ENCODE assay signal across 12 cellular contexts in genomic region chr6:157908369-157909281, GRCh38.
A peak's percentile ranks its signal among the peaks of the same experiment; 100 is the strongest.
DNase-seq lines count a peak whose midpoint lies in the region; ATAC-seq and TF ChIP-seq lines count a peak whose summit lies in the region.
"Had no signal": no experiment of that assay in that cellular context is flagged by ENCODE, and none has a peak within 500 bp of the region (broad histone marks: within the 10 kb centered on the region; RNA-seq: fewer than 3 reads in every experiment).

No MANE protein-coding gene starts in this region.

- H3K4me1 ChIP-seq in CD4-positive, alpha-beta memory T cell (ENCODE audit: insufficient read depth, low read length): no peaks in the 10 kb centered on the region

- CTCF ChIA-PET in CD4-positive, alpha-beta memory T cell (lab: Charles Lee; ENCODE audit: partially characterized antibody): interaction anchor here (1.1 to 1.4 kb wide), 2 partner anchors 152 to 164 kb away, joined by 3 to 4 read pairs; no protein-coding TSS in a partner anchor
- CTCF ChIA-PET in RWPE1 (lab: Yijun Ruan, JAX): interaction anchor here (0.7 kb wide), 1 partner anchor 166 kb away, joined by 3 read pairs; no protein-coding TSS in a partner anchor

- no peak overlapping the region for H3K4me3 ChIP-seq in CD4-positive, alpha-beta memory T cell (ENCODE audit: low read length in 2 of 2)
- H3K4me3 ChIP-seq: heart left ventricle, skin epidermis had no signal

- intact Hi-C loops in CD4-positive, alpha-beta memory T cell (cut with micrococcal nuclease): no loop called here

- peaks cover 0 to 2% (median 0%) of the 10 kb centered on the region in 4 donors for H3K4me1 Mint-ChIP-seq in CD4-positive, alpha-beta memory T cell
- H3K4me1 Mint-ChIP-seq in progenitor cell of endocrine pancreas (ENCODE audit: low read depth): no peaks in the 10 kb centered on the region

- H3K4me3 Mint-ChIP-seq in CD4-positive, alpha-beta memory T cell: no peak overlapping the region
- no peak overlapping the region for H3K4me3 Mint-ChIP-seq in progenitor cell of endocrine pancreas (ENCODE audit: low read depth)

- no peak overlapping the region for H3K27ac ChIP-seq in CD4-positive, alpha-beta memory T cell (ENCODE audit: low read depth, low read length)
- no peak overlapping the region for H3K27ac ChIP-seq in RWPE1

- peak overlapping the region in 5 of 7 donors; percentile 41 to 83 (median 61) for H3K27ac Mint-ChIP-seq in CD4-positive, alpha-beta memory T cell
- peak overlapping the region; percentile 47 to 89 for H3K27ac Mint-ChIP-seq in activated naive CD4-positive, alpha-beta T cell treated with anti-CD3 and anti-CD28 coated beads, Interleukin-2, amount 50 U/mL, for 72 hours
- no peak overlapping the region for H3K27ac Mint-ChIP-seq in progenitor cell of endocrine pancreas
- H3K27ac Mint-ChIP-seq: activated T-helper 2 cell treated with anti-CD3 and anti-CD28 coated beads, Interferon-gamma antibody, Interleukin-2, Interleukin-4, amounts not matched to agents 10 μg/mL and 5 μg/mL and 100 μg/mL, durations not matched to agents 14 hours and 24 hours and 36 hours had no signal

- no peaks in the 10 kb centered on the region for H3K9me3 Mint-ChIP-seq in CD4-positive, alpha-beta memory T cell
- no peaks in the 10 kb centered on the region for H3K9me3 Mint-ChIP-seq in activated naive CD4-positive, alpha-beta T cell treated with anti-CD3 and anti-CD28 coated beads, Interleukin-2, amount 50 U/mL, for 72 hours
- H3K9me3 Mint-ChIP-seq in progenitor cell of endocrine pancreas (ENCODE audit: low read depth): no peaks in the 10 kb centered on the region
- H3K9me3 Mint-ChIP-seq: activated T-helper 2 cell treated with anti-CD3 and anti-CD28 coated beads, Interferon-gamma antibody, Interleukin-2, Interleukin-4, amounts not matched to agents 10 μg/mL and 5 μg/mL and 100 μg/mL, durations not matched to agents 14 hours and 24 hours and 36 hours had no signal

- TF ChIP-seq CTCF in progenitor cell of endocrine pancreas (IDR thresholded peaks at IDR 0.05; ENCODE audit: unreplicated experiment) (no peak), RWPE1 (conservative IDR thresholded peaks at IDR 0.05; ENCODE audit: low read depth) (no peak)

- ATAC-seq in GM18868 (IDR thresholded peaks at IDR 0.05; ENCODE audit: unreplicated experiment) (peak; percentile 76), HG02973 (IDR thresholded peaks at IDR 0.05; ENCODE audit: unreplicated experiment) (peak; percentile 78)
- peak; percentile 66 to 69 for ATAC-seq in activated naive CD4-positive, alpha-beta T cell treated with anti-CD3 and anti-CD28 coated beads, Interleukin-2, amount 50 U/mL, for 72 hours

- peaks cover 58 to 62% of the 10 kb centered on the region in 2 donors for H3K36me3 Mint-ChIP-seq in CD4-positive, alpha-beta memory T cell
- H3K36me3 Mint-ChIP-seq in activated naive CD4-positive, alpha-beta T cell treated with anti-CD3 and anti-CD28 coated beads, Interleukin-2, amount 50 U/mL, for 72 hours: peaks cover 30 to 31% of the 10 kb centered on the region in 2 donors
- H3K36me3 Mint-ChIP-seq in progenitor cell of endocrine pancreas (ENCODE audit: insufficient read depth): peaks cover 32% of the 10 kb centered on the region

- peaks cover 26% of the 10 kb centered on the region for H3K36me3 ChIP-seq in CD4-positive, alpha-beta memory T cell (ENCODE audit: insufficient read depth, low read length)

- H3K9me3 ChIP-seq in CD4-positive, alpha-beta memory T cell (ENCODE audit: control insufficient read depth in 1 of 2, low read length in 2 of 2): no peaks in the 10 kb centered on the region
- H3K9me3 ChIP-seq: heart left ventricle had no signal

- POLR2A ChIA-PET in CD4-positive, alpha-beta memory T cell (lab: Charles Lee; ENCODE audit: partially characterized antibody): no interaction called here
- POLR2A ChIA-PET in RWPE1 (lab: Yijun Ruan, JAX; ENCODE audit: low non-redundant PET): interaction anchor here (0.6 kb wide), 1 partner anchor 38 kb away, joined by 3 read pairs; no protein-coding TSS in a partner anchor

- H3K27me3 Mint-ChIP-seq in CD4-positive, alpha-beta memory T cell: no peaks in the 10 kb centered on the region
- H3K27me3 Mint-ChIP-seq in progenitor cell of endocrine pancreas: no peaks in the 10 kb centered on the region

- H3K27me3 ChIP-seq in CD4-positive, alpha-beta memory T cell (ENCODE audit: insufficient read depth, low read length): no peaks in the 10 kb centered on the region
- H3K27me3 ChIP-seq: heart left ventricle had no signal

- DNase-seq in CD4-positive, alpha-beta memory T cell: no peak
- DNase-seq in activated naive CD4-positive, alpha-beta T cell treated with anti-CD3 and anti-CD28 coated beads, Interleukin-2, amount 50 U/mL, for 72 hours (ENCODE audit: low spot score in 2 of 2): no peak
- DNase-seq in OCI-M2 (lab: John Stamatoyannopoulos, UW; ENCODE audit: unreplicated experiment): no peak
- no peak for DNase-seq in T-helper 2 cell
- DNase-seq in progenitor cell of endocrine pancreas (ENCODE audit: low spot score, unreplicated experiment): no peak
- no peak for DNase-seq in RWPE1 (ENCODE audit: low spot score)
- DNase-seq: NCI-H748 treated with DMSO at 0.1 percent for 48 hours had no signal
